ENCODE assay signal across 20 cellular contexts in the genomic region with DNA sequence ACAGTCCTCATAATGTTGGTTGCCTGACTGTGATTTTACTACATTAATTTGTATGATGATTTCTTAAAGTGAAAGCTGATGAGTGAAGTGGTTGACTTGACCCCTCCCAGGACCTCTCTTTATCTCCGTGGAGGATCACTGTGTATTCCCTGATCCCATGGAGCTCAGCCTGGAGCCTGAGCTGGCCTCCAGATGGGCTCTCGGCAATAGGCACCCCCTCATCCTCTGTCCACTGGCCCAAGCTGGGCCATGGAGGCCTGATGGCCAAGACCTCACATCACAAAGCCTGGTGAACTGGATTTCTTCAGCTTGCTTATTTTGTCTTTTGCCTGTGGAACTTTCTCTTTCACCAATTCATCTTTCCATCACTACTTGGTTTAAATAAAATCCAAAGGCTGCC.
DNase-seq lines count a peak whose midpoint lies in the region; ATAC-seq and TF ChIP-seq lines count a peak whose summit lies in the region.
"Had no signal": no experiment of that assay in that cellular context is flagged by ENCODE, and none has a peak within 500 bp of the region (broad histone marks: within the 10 kb centered on the region; RNA-seq: fewer than 3 reads in every experiment).

No MANE protein-coding gene starts in this region.

- TF ChIP-seq CTCF in smooth muscle cell (IDR thresholded peaks at IDR 0.05; ENCODE audit: borderline replicate concordance, insufficient read depth, poor library complexity, severe bottlenecking) (no peak), colonic mucosa (IDR thresholded peaks at IDR 0.05) (no peak)

- no peaks in the 10 kb centered on the region for H3F3A ChIP-seq in smooth muscle cell (ENCODE audit: low read depth)

- WGBS in smooth muscle cell (ENCODE audit: low lambda C conversion rate), result 56% methylated on average over 2 of the region's 2 CpGs

- H3K27ac ChIP-seq in smooth muscle cell (ENCODE audit: low read depth) (no peak overlapping the region), colonic mucosa (no peak overlapping the region)
- H3K27ac ChIP-seq: C4-2B, foreskin keratinocyte, SK-N-MC had no signal

- no peak overlapping the region for H3K4me3 ChIP-seq in smooth muscle cell
- H3K4me3 ChIP-seq in colonic mucosa, result no peak overlapping the region
- H3K4me3 ChIP-seq: SK-N-MC had no signal

- no peak overlapping the region for H2AFZ ChIP-seq in smooth muscle cell (ENCODE audit: low read depth)

- intact Hi-C loops in Right ventricle myocardium superior (cut with DNase I) (loop anchor here (10.0 kb wide), 1 partner anchor 56 kb away; no protein-coding TSS in a partner anchor), cardiac septum (cut with DNase I) (no loop called here), left ventricle myocardium superior (cut with micrococcal nuclease) (no loop called here), colonic mucosa (cut with DNase I) (no loop called here)

- no peaks in the 10 kb centered on the region for H3K9me3 ChIP-seq in smooth muscle cell (replicated peaks; ENCODE audit: low read depth)
- H3K9me3 ChIP-seq in colonic mucosa, result no peaks in the 10 kb centered on the region

- H3K79me2 ChIP-seq in smooth muscle cell (ENCODE audit: low read depth), result no peaks in the 10 kb centered on the region

- ATAC-seq in Right ventricle myocardium superior (ENCODE audit: poor library complexity), result peak; percentile 40
- ATAC-seq in left ventricle myocardium superior, result peak; percentile 44
- ATAC-seq: activated CD8-positive, alpha-beta memory T cell treated with anti-CD3 and anti-CD28 coated beads, Interleukin-2, amount 10 ng/mL, durations not matched to agents 7 days and 5 days; foreskin keratinocyte; left lobe of liver had no signal

- H3K9ac ChIP-seq in smooth muscle cell (ENCODE audit: low read depth) (no peak overlapping the region), colonic mucosa (ENCODE audit: low read depth in 2 of 2, low read length in 2 of 2) (no peak overlapping the region)

- H3K4me2 ChIP-seq in smooth muscle cell, result peak overlapping the region; percentile 39

- H3K4me1 ChIP-seq in smooth muscle cell (ENCODE audit: low read depth) (peaks cover 4% of the 10 kb centered on the region), colonic mucosa (no peaks in the 10 kb centered on the region)
- H3K4me1 ChIP-seq: foreskin keratinocyte had no signal

- H4K20me1 ChIP-seq in smooth muscle cell (ENCODE audit: low read depth), result peaks cover 17% of the 10 kb centered on the region

- H3K36me3 ChIP-seq in smooth muscle cell (ENCODE audit: low read depth) (no peaks in the 10 kb centered on the region), colonic mucosa (no peaks in the 10 kb centered on the region)

- no peak for DNase-seq in Right ventricle myocardium superior
- DNase-seq in cardiac septum (ENCODE audit: low spot score), result no peak
- no peak for DNase-seq in left ventricle myocardium superior
- no peak for DNase-seq in smooth muscle cell (lab: John Stamatoyannopoulos, UW; ENCODE audit: unreplicated experiment)
- no peak for DNase-seq in ureter (ENCODE audit: low spot score)
- no peak for DNase-seq in colonic mucosa
- DNase-seq in NCI-H510A (lab: John Stamatoyannopoulos, UW), result no peak
- no peak for DNase-seq in mesenteric fat pad (ENCODE audit: low spot score)
- DNase-seq: activated CD4-positive, alpha-beta T cell treated with anti-CD3 and anti-CD28 coated beads for 1 hour; activated CD8-positive, alpha-beta memory T cell treated with anti-CD3 and anti-CD28 coated beads, Interleukin-2, amount 10 ng/mL, durations not matched to agents 7 days and 5 days; activated effector memory CD4-positive, alpha-beta T cell treated with Interleukin-2 at 50 U/mL for 16 hours; amniotic stem cell; DMS53; foreskin keratinocyte; Karpas-422; NCI-H1105 treated with DMSO at 0.1 percent for 48 hours; stimulated activated CD4-positive, alpha-beta T cell treated with anti-CD3 and anti-CD28 coated beads, Interleukin-2, amount 100 ng/mL, for 48 hours had no signal

- H3K27me3 ChIP-seq in smooth muscle cell (ENCODE audit: low read depth) (no peaks in the 10 kb centered on the region), colonic mucosa (no peaks in the 10 kb centered on the region)
- H3K27me3 ChIP-seq: foreskin keratinocyte had no signal
